9 cellular contexts compared by ENCODE assay signal in genomic region chr10:68153473-68154210, GRCh38. TPM values are rescaled to one million over a fixed set of nuclear protein-coding genes. Genes with fewer than 3 reads are reported as not detected.
DNase-seq lines count a peak whose midpoint lies in the region; ATAC-seq and TF ChIP-seq lines count a peak whose summit lies in the region.
"Had no signal": no experiment of that assay in that cellular context is flagged by ENCODE, and none has a peak within 500 bp of the region (broad histone marks: within the 10 kb centered on the region; RNA-seq: fewer than 3 reads in every experiment).

No MANE protein-coding gene starts in this region.

- peak overlapping the region; percentile 96 for H2BK20ac ChIP-seq in IMR-90 (ENCODE audit: low read depth, low read length)

- H3K27me3 ChIP-seq in IMR-90 (ENCODE audit: control insufficient read depth, insufficient read depth, low read length) (no peaks in the 10 kb centered on the region), ascending aorta (no peaks in the 10 kb centered on the region), iPS-20b (ENCODE audit: insufficient read depth, low read length) (no peaks in the 10 kb centered on the region)

- no peaks in the 10 kb centered on the region for H4K20me1 ChIP-seq in IMR-90 (ENCODE audit: insufficient read depth, low read length)

- H3K9me3 ChIP-seq in IMR-90 (ENCODE audit: control insufficient read depth, insufficient read depth, low read length) (no peaks in the 10 kb centered on the region), ascending aorta (no peaks in the 10 kb centered on the region), iPS-20b (ENCODE audit: insufficient read depth, low read depth, low read length) (no peaks in the 10 kb centered on the region)

- DNase-seq in EH (ENCODE audit: low read depth) (peak; percentile 99), IMR-90 (peak; percentile 99), ascending aorta (ENCODE audit: low spot score in 2 of 2) (peak; percentile 11 to 84), stromal cell of bone marrow (ENCODE audit: low read depth) (peak; percentile 96), NCI-H524 treated with DMSO at 0.1 percent for 48 hours (lab: John Stamatoyannopoulos, UW) (no peak), SKM-1 treated with dmso at 0.1 percent for 144 hours (lab: John Stamatoyannopoulos, UW; ENCODE audit: unreplicated experiment) (no peak)
- DNase-seq in stimulated activated CD4-positive, alpha-beta T cell treated with anti-CD3 and anti-CD28 coated beads, Interleukin-12 subunit alpha, Interleukin-12 subunit beta, amount 100 ng/mL, for 4 hours: no peak

- peak overlapping the region; percentile 91 for H4K91ac ChIP-seq in IMR-90 (ENCODE audit: insufficient read depth, low read depth, low read length)

- peak overlapping the region; percentile 40 for H3K14ac ChIP-seq in IMR-90 (replicated peaks; ENCODE audit: low read depth, low read length)

- H4K8ac ChIP-seq in IMR-90 (ENCODE audit: low read depth in 2 of 2, low read length in 2 of 2): peak overlapping the region; percentile 95 to 96

- peak overlapping the region; percentile 46 for H2BK15ac ChIP-seq in IMR-90 (ENCODE audit: low read depth, low read length)

- peak overlapping the region; percentile 96 for H2BK5ac ChIP-seq in IMR-90 (ENCODE audit: low read depth, low read length, poor library complexity, severe bottlenecking)

- BruUV-seq in IMR-90 (replicated peaks; lab: Mats Ljungman, UMichigan): no TSS peak

- peak overlapping the region; percentile 74; the same call in 1 of the 2 replicates for H4K5ac ChIP-seq in IMR-90 (ENCODE audit: low read depth, low read length)

- H3K4me3 ChIP-seq in IMR-90 (ENCODE audit: insufficient read depth, low read depth, low read length): no peak overlapping the region
- peak overlapping the region; percentile 16 to 18 for H3K4me3 ChIP-seq in ascending aorta
- peak overlapping the region; percentile 48 for H3K4me3 ChIP-seq in iPS-20b (ENCODE audit: low read length)

- POLR2A ChIA-PET in IMR-90 (lab: Charles Lee; ENCODE audit: unreplicated experiment): no interaction called here

- H3K4ac ChIP-seq in IMR-90 (ENCODE audit: low read depth, low read length): peak overlapping the region; percentile 97

- no peak for TF ChIP-seq CTCF in IMR-90 (conservative IDR thresholded peaks at IDR 0.05; ENCODE audit: low read depth, low read length)
- TF ChIP-seq CTCF in ascending aorta (IDR thresholded peaks at IDR 0.05): no peak

- H3K18ac ChIP-seq in IMR-90 (ENCODE audit: low read depth, low read length): peak overlapping the region; percentile 74; the same call in 1 of the 2 replicates

- H2AK5ac ChIP-seq in IMR-90 (ENCODE audit: low read depth, low read length): 0 out of 2 replicates have a peak overlapping the region, but pooled peaks have one; percentile 24

- H3K4me1 ChIP-seq in IMR-90 (ENCODE audit: control insufficient read depth, insufficient read depth, low read length) (peaks cover 16% of the 10 kb centered on the region), ascending aorta (peaks cover 0 to 9% of the 10 kb centered on the region in 2 donors), iPS-20b (ENCODE audit: insufficient read depth, low read length) (peaks cover 25% of the 10 kb centered on the region)

- WGBS in IMR-90 (ENCODE audit: extremely low coverage in 2 of 2, insufficient read length in 1 of 2), 2 experiments: 0% methylated on average over 3 of the region's 8 CpGs; no CpG with 5 or more reads in 1 of the 2 experiments

- CTCF ChIA-PET in IMR-90 (lab: Yijun Ruan, JAX): interaction anchor here (1.9 kb wide), 1 partner anchor 66 kb away, joined by 7 read pairs; no protein-coding TSS in a partner anchor

- peak overlapping the region; percentile 96 for H2BK120ac ChIP-seq in IMR-90 (ENCODE audit: low read depth, low read length)

- H3K23ac ChIP-seq in IMR-90 (ENCODE audit: low read depth, low read length): peak overlapping the region; percentile 25

- H3K4me2 ChIP-seq in IMR-90 (ENCODE audit: low read depth, low read length): peak overlapping the region; percentile 73

- peak overlapping the region; percentile 19 for H2AFZ ChIP-seq in IMR-90 (replicated peaks; ENCODE audit: low read length, poor library complexity)

- in situ Hi-C loops in IMR-90 (cut with MboI; ENCODE audit: low sequenced_read_pairs): loop anchor here (5.0 kb wide), 1 partner anchor 66 kb away; no protein-coding TSS in a partner anchor

- H3K9ac ChIP-seq in IMR-90 (ENCODE audit: low read depth, low read length) (peak overlapping the region; percentile 48; the same call in 1 of the 2 replicates), iPS-20b (ENCODE audit: low read depth, low read length) (peak overlapping the region; percentile 57; the same call in 1 of the 2 replicates)

- dilution Hi-C loops in IMR-90 (cut with HindIII; ENCODE audit: low sequenced_read_pairs, unreplicated experiment): no loop called here

- H3K56ac ChIP-seq in IMR-90 (ENCODE audit: extremely low read depth, insufficient read depth, low read length): peak overlapping the region; percentile 81

- intact Hi-C loops in IMR-90 (cut with micrococcal nuclease): loop anchor here (1.0 kb wide), 1 partner anchor 17 kb away; no protein-coding TSS in a partner anchor
- intact Hi-C loops in ascending aorta (cut with DNase I): loop anchor here (1.0 to 10.0 kb wide), 3 partner anchors 17 to 269 kb away; partner anchors contain the start of genes HERC4 and SIRT1

- peak overlapping the region; percentile 71 for H2AK9ac ChIP-seq in IMR-90 (replicated peaks; ENCODE audit: low read depth, low read length, poor library complexity)

- peak overlapping the region; percentile 86 for H3K27ac ChIP-seq in IMR-90 (ENCODE audit: insufficient read depth, low read length)
- H3K27ac ChIP-seq in ascending aorta: peak overlapping the region; percentile 47 to 51
- H3K27ac ChIP-seq in iPS-20b (ENCODE audit: low read length): peak overlapping the region; percentile 79

- peak; percentile 73 for TF ChIP-seq POLR2A in IMR-90 (IDR thresholded peaks at IDR 0.05; ENCODE audit: low read depth, low read length)

- TF ChIP-seq RAD21 in IMR-90 (IDR thresholded peaks at IDR 0.05; ENCODE audit: low read length): peak; percentile 34

- H3K9me1 ChIP-seq in IMR-90 (ENCODE audit: insufficient read depth, low read length): peaks cover 17% of the 10 kb centered on the region

- H3K36me3 ChIP-seq in IMR-90 (ENCODE audit: control insufficient read depth, insufficient read depth, low read length): no peaks in the 10 kb centered on the region; the same call in 1 of the 2 replicates
- no peaks in the 10 kb centered on the region for H3K36me3 ChIP-seq in ascending aorta
- no peaks in the 10 kb centered on the region for H3K36me3 ChIP-seq in iPS-20b (ENCODE audit: insufficient read depth, low read depth, low read length)

- peak; percentile 86 for ATAC-seq in IMR-90 (ENCODE audit: low read depth)

- H3K79me1 ChIP-seq in IMR-90 (ENCODE audit: low read depth in 1 of 2, low read length in 2 of 2): peaks cover 11 to 16% of the 10 kb centered on the region in 2 experiments; a peak in 3 of 4 replicates

TF ChIP-seq in IMR-90, 13 proteins besides CTCF, POLR2A, EP300 and RAD21:
- TF ChIP-seq USF2 (IDR thresholded peaks at IDR 0.05; ENCODE audit: low read depth, low read length): peak; percentile 61; the same call in 1 of the 2 replicates
- TF ChIP-seq CEBPB (IDR thresholded peaks at IDR 0.05; ENCODE audit: low read depth, low read length): peak; percentile 86
- TF ChIP-seq BHLHE40 (IDR thresholded peaks at IDR 0.05; ENCODE audit: low read depth, low read length): peak; percentile 45; the same call in 1 of the 2 replicates
- no peak for TF ChIP-seq RFX5 (IDR thresholded peaks at IDR 0.05; ENCODE audit: low read depth, low read length)
- TF ChIP-seq FOS (IDR thresholded peaks at IDR 0.05; ENCODE audit: low read depth, low read length): peak; percentile 97
- TF ChIP-seq NFE2L2 (IDR thresholded peaks at IDR 0.05; ENCODE audit: low read depth, low read length): 0 out of 2 replicates have a peak, but pooled peaks have one; percentile 37
TF ChIP-seq in IMR-90: peak in this region for 5.

RNA-seq across cellular contexts. Expression of gene MYPN, which starts 44.4 kb away (rescaled TPM):
- 12.5 and 13.1 TPM in 2 replicates for total RNA-seq in IMR-90 (2012; rRNA removed)
- 7.8 and 8.1 TPM in 2 replicates for polyA plus RNA-seq in IMR-90 (2012; rRNA removed)
- 2.5 and 4.1 TPM in 2 replicates for polyA plus RNA-seq in IMR-90 (2012; cell fraction: cytosol; rRNA removed)
- 4.3 and 6.7 TPM in 2 replicates for polyA plus RNA-seq in IMR-90 (2012; cell fraction: nucleus; rRNA removed; ENCODE audit: low replicate concordance)
- total RNA-seq in ascending aorta: not detected
- total RNA-seq: T-helper 2 cell treated with Interferon-gamma antibody and Interleukin-4, amounts not matched to agents 100 ng/mL and 5 ng/mL, for 36 hours had no signal

Comparison
In these comparisons a context has a peak if more than half of its experiments do, and no peak if none do; other contexts are left out.
1. DNase-seq: peak in EH (single experiment), IMR-90 (single experiment), ascending aorta (2 of 2) and stromal cell of bone marrow (single experiment); none in NCI-H524 treated with DMSO at 0.1 percent for 48 hours (single experiment), SKM-1 treated with dmso at 0.1 percent for 144 hours (single experiment) and stimulated activated CD4-positive, alpha-beta T cell treated with anti-CD3 and anti-CD28 coated beads, Interleukin-12 subunit alpha, Interleukin-12 subunit beta, amount 100 ng/mL, for 4 hours (single experiment).
2. RNA of gene MYPN, which starts 44.4 kb away (total RNA-seq): 12.5 to 13.1 TPM in IMR-90; not detected in ascending aorta (single experiment); every median in the first group is over 10 times any median in the second.
3. Peak in every context shown above with its lines, with median percentiles within 50 percentile points of each other: H3K27ac ChIP-seq.